ENCODE assay signal across 19 cellular contexts in the genomic region with DNA sequence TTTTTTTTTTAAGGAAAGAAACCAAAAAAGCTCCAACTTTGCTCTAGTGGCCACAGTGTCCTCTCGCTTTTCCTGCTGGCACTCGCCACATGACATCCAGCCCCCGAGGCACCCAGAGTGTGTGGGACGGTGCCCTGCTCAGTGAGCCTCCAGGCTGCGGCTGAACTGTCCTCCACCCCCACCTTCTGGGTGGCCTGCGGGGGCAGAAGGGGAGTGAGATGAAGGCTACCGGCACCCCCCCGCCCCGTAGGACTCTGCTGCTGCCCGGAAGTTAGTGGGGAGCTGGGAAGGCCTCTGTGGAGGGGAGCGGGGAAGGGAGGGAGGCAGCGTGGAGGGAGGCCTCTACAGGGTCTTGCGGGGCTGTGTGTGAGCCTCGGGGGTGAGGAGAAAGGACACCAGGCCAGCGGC.
DNase-seq lines count a peak whose midpoint lies in the region; ATAC-seq and TF ChIP-seq lines count a peak whose summit lies in the region.
"Had no signal": no experiment of that assay in that cellular context is flagged by ENCODE, and none has a peak within 500 bp of the region (broad histone marks: within the 10 kb centered on the region; RNA-seq: fewer than 3 reads in every experiment).

No MANE protein-coding gene starts in this region.

- intact Hi-C loops in CD4-positive, alpha-beta T cell (cut with DNase I, micrococcal nuclease): no loop called here
- intact Hi-C loops in activated CD8-positive, alpha-beta T cell treated with anti-CD3 and anti-CD28 coated beads for 36 hours (cut with micrococcal nuclease): no loop called here

- no peak overlapping the region for H3K27ac Mint-ChIP-seq in chondrocyte (ENCODE audit: unreplicated experiment)
- no peak overlapping the region for H3K27ac Mint-ChIP-seq in stimulated activated naive B cell treated with anti-CD40 and anti-IgM and Interleukin-4, amounts not matched to agents 10 μg/mL and 1 μg/mL and 100 μg/mL, for 72 hours
- no peak overlapping the region for H3K27ac Mint-ChIP-seq in CD4-positive, alpha-beta T cell
- H3K27ac Mint-ChIP-seq in activated CD8-positive, alpha-beta T cell treated with anti-CD3 and anti-CD28 coated beads for 36 hours: no peak overlapping the region
- H3K27ac Mint-ChIP-seq: activated CD4-positive, alpha-beta T cell treated with anti-CD3 and anti-CD28 coated beads for 36 hours; activated naive CD4-positive, alpha-beta T cell treated with anti-CD3 and anti-CD28 coated beads, Interleukin-2, amount 10 ng/mL, durations not matched to agents 7 days and 5 days had no signal

- peak overlapping the region; percentile 36 for H3K27ac ChIP-seq in HUES48 (ENCODE audit: low read depth, low read length)
- H3K27ac ChIP-seq in CD4-positive, alpha-beta T cell (ENCODE audit: low read depth, low read length): no peak overlapping the region
- H3K27ac ChIP-seq: PC-9, skin epidermis had no signal

- POLR2A ChIA-PET in CD4-positive, alpha-beta T cell (lab: Charles Lee): no interaction called here
- POLR2A ChIA-PET in activated CD8-positive, alpha-beta T cell treated with anti-CD3 and anti-CD28 coated beads for 36 hours (lab: Charles Lee): no interaction called here

- H3K36me3 ChIP-seq in HUES48 (ENCODE audit: control insufficient read depth, insufficient read depth, low read length): no peaks in the 10 kb centered on the region

- H3K36me3 Mint-ChIP-seq in chondrocyte (ENCODE audit: low read depth): peaks cover 2% of the 10 kb centered on the region
- no peaks in the 10 kb centered on the region for H3K36me3 Mint-ChIP-seq in stimulated activated naive B cell treated with anti-CD40 and anti-IgM and Interleukin-4, amounts not matched to agents 10 μg/mL and 1 μg/mL and 100 μg/mL, for 72 hours
- H3K36me3 Mint-ChIP-seq in CD4-positive, alpha-beta T cell (ENCODE audit: low read depth): no peaks in the 10 kb centered on the region
- no peaks in the 10 kb centered on the region for H3K36me3 Mint-ChIP-seq in activated CD8-positive, alpha-beta T cell treated with anti-CD3 and anti-CD28 coated beads for 36 hours (ENCODE audit: low read depth)
- H3K36me3 Mint-ChIP-seq: activated naive CD4-positive, alpha-beta T cell treated with anti-CD3 and anti-CD28 coated beads, Interleukin-2, amount 10 ng/mL, durations not matched to agents 7 days and 5 days had no signal

- peak; percentile 78 for DNase-seq in chondrocyte (ENCODE audit: low spot score)
- peak; percentile 54 for DNase-seq in iPS-NIHi11 (ENCODE audit: low spot score)
- peak; percentile 57 for DNase-seq in retina
- no peak for DNase-seq in stimulated activated naive B cell treated with anti-CD40 and anti-IgM and Interleukin-4, amounts not matched to agents 10 μg/mL and 1 μg/mL and 100 μg/mL, for 72 hours
- DNase-seq in CD4-positive, alpha-beta T cell: no peak
- no peak for DNase-seq in activated naive CD4-positive, alpha-beta T cell (lab: John Stamatoyannopoulos, UW)
- no peak for DNase-seq in activated CD8-positive, alpha-beta T cell treated with anti-CD3 and anti-CD28 coated beads for 36 hours
- DNase-seq: activated CD4-positive, alpha-beta T cell treated with anti-CD3 and anti-CD28 coated beads for 36 hours; activated naive CD4-positive, alpha-beta T cell treated with anti-CD3 and anti-CD28 coated beads, Interleukin-2, amount 10 ng/mL, durations not matched to agents 7 days and 5 days; EL; erythroblast; KBM-7; kidney glomerular epithelial cell; NCI-H2107; PC-9; stimulated activated CD4-positive, alpha-beta T cell treated with anti-CD3 and anti-CD28 coated beads, Interleukin-4, amount 100 ng/mL, for 4 hours; stimulated activated CD8-positive, alpha-beta memory T cell treated with anti-CD3 and anti-CD28 coated beads, Interleukin-4, amount 100 ng/mL, for 48 hours had no signal

- no peak overlapping the region for H3K9ac ChIP-seq in HUES48 (ENCODE audit: low read depth, low read length)

- H3K9me3 Mint-ChIP-seq in chondrocyte (ENCODE audit: low read depth): peaks cover 4% of the 10 kb centered on the region
- H3K9me3 Mint-ChIP-seq in stimulated activated naive B cell treated with anti-CD40 and anti-IgM and Interleukin-4, amounts not matched to agents 10 μg/mL and 1 μg/mL and 100 μg/mL, for 72 hours: peaks cover 3 to 4% of the 10 kb centered on the region in 2 donors
- no peaks in the 10 kb centered on the region for H3K9me3 Mint-ChIP-seq in CD4-positive, alpha-beta T cell
- H3K9me3 Mint-ChIP-seq in activated CD8-positive, alpha-beta T cell treated with anti-CD3 and anti-CD28 coated beads for 36 hours: no peaks in the 10 kb centered on the region
- H3K9me3 Mint-ChIP-seq: activated naive CD4-positive, alpha-beta T cell treated with anti-CD3 and anti-CD28 coated beads, Interleukin-2, amount 10 ng/mL, durations not matched to agents 7 days and 5 days had no signal

- peak overlapping the region; percentile 71; the same call in 1 of the 2 replicates for H3K4me3 ChIP-seq in HUES48 (ENCODE audit: low read depth, low read length)
- H3K4me3 ChIP-seq: PC-9 had no signal

- no peaks in the 10 kb centered on the region for H3K9me3 ChIP-seq in HUES48 (ENCODE audit: control insufficient read depth, insufficient read depth, low read length)
- no peaks in the 10 kb centered on the region for H3K9me3 ChIP-seq in CD4-positive, alpha-beta T cell (ENCODE audit: control insufficient read depth, low read length)

- H3K4me3 Mint-ChIP-seq in chondrocyte (ENCODE audit: unreplicated experiment): no peak overlapping the region
- no peak overlapping the region for H3K4me3 Mint-ChIP-seq in stimulated activated naive B cell treated with anti-CD40 and anti-IgM and Interleukin-4, amounts not matched to agents 10 μg/mL and 1 μg/mL and 100 μg/mL, for 72 hours
- H3K4me3 Mint-ChIP-seq in CD4-positive, alpha-beta T cell: no peak overlapping the region
- no peak overlapping the region for H3K4me3 Mint-ChIP-seq in activated CD8-positive, alpha-beta T cell treated with anti-CD3 and anti-CD28 coated beads for 36 hours
- H3K4me3 Mint-ChIP-seq: activated CD4-positive, alpha-beta T cell treated with anti-CD3 and anti-CD28 coated beads for 36 hours; activated naive CD4-positive, alpha-beta T cell treated with anti-CD3 and anti-CD28 coated beads, Interleukin-2, amount 10 ng/mL, durations not matched to agents 7 days and 5 days had no signal

- TF ChIP-seq CTCF in chondrocyte (IDR thresholded peaks at IDR 0.05): no peak
- TF ChIP-seq CTCF in CD4-positive, alpha-beta T cell (IDR thresholded peaks at IDR 0.05): no peak
- no peak for TF ChIP-seq CTCF in activated CD8-positive, alpha-beta T cell treated with anti-CD3 and anti-CD28 coated beads for 36 hours (IDR thresholded peaks at IDR 0.05)

- CTCF ChIA-PET in CD4-positive, alpha-beta T cell (lab: Charles Lee): no interaction called here
- CTCF ChIA-PET in activated CD8-positive, alpha-beta T cell treated with anti-CD3 and anti-CD28 coated beads for 36 hours (lab: Charles Lee): no interaction called here

- peaks cover 7% of the 10 kb centered on the region for H3K4me1 Mint-ChIP-seq in chondrocyte (ENCODE audit: low read depth)
- H3K4me1 Mint-ChIP-seq in stimulated activated naive B cell treated with anti-CD40 and anti-IgM and Interleukin-4, amounts not matched to agents 10 μg/mL and 1 μg/mL and 100 μg/mL, for 72 hours: peaks cover 5 to 6% of the 10 kb centered on the region in 2 donors
- H3K4me1 Mint-ChIP-seq in CD4-positive, alpha-beta T cell (ENCODE audit: low read depth): no peaks in the 10 kb centered on the region
- H3K4me1 Mint-ChIP-seq in activated CD8-positive, alpha-beta T cell treated with anti-CD3 and anti-CD28 coated beads for 36 hours (ENCODE audit: low read depth): peaks cover 3% of the 10 kb centered on the region
- H3K4me1 Mint-ChIP-seq: activated CD4-positive, alpha-beta T cell treated with anti-CD3 and anti-CD28 coated beads for 36 hours; activated naive CD4-positive, alpha-beta T cell treated with anti-CD3 and anti-CD28 coated beads, Interleukin-2, amount 10 ng/mL, durations not matched to agents 7 days and 5 days had no signal

- peaks cover 38% of the 10 kb centered on the region for H3K27me3 Mint-ChIP-seq in chondrocyte (ENCODE audit: low read depth)
- peaks cover 67 to 72% of the 10 kb centered on the region in 2 donors for H3K27me3 Mint-ChIP-seq in stimulated activated naive B cell treated with anti-CD40 and anti-IgM and Interleukin-4, amounts not matched to agents 10 μg/mL and 1 μg/mL and 100 μg/mL, for 72 hours
- peaks cover 65% of the 10 kb centered on the region for H3K27me3 Mint-ChIP-seq in CD4-positive, alpha-beta T cell
- H3K27me3 Mint-ChIP-seq in activated CD8-positive, alpha-beta T cell treated with anti-CD3 and anti-CD28 coated beads for 36 hours: peaks cover 32% of the 10 kb centered on the region

- H3K27me3 ChIP-seq in HUES48 (ENCODE audit: control insufficient read depth, insufficient read depth, low read length): peaks cover 12% of the 10 kb centered on the region
- H3K27me3 ChIP-seq in CD4-positive, alpha-beta T cell (ENCODE audit: control insufficient read depth, insufficient read depth, low read length): peaks cover 24% of the 10 kb centered on the region

- ATAC-seq in stimulated activated naive B cell treated with anti-CD40 and anti-IgM and Interleukin-4, amounts not matched to agents 10 μg/mL and 1 μg/mL and 100 μg/mL, for 72 hours (replicated peaks): no peak
- no peak for ATAC-seq in CD4-positive, alpha-beta T cell (ENCODE audit: poor library complexity)
- no peak for ATAC-seq in activated CD8-positive, alpha-beta T cell treated with anti-CD3 and anti-CD28 coated beads for 36 hours
- ATAC-seq: activated CD4-positive, alpha-beta T cell treated with anti-CD3 and anti-CD28 coated beads for 36 hours had no signal

- peaks cover 19% of the 10 kb centered on the region for H3K4me1 ChIP-seq in HUES48 (ENCODE audit: control insufficient read depth, insufficient read depth, low read length)

Comparison
In these comparisons a context has a peak if more than half of its experiments do, and no peak if none do; other contexts are left out.
1. DNase-seq: peak in chondrocyte (single experiment), iPS-NIHi11 (single experiment) and retina (single experiment); none in stimulated activated naive B cell treated with anti-CD40 and anti-IgM and Interleukin-4, amounts not matched to agents 10 μg/mL and 1 μg/mL and 100 μg/mL, for 72 hours (single experiment), CD4-positive, alpha-beta T cell (0 of 10), activated naive CD4-positive, alpha-beta T cell (0 of 4) and activated CD8-positive, alpha-beta T cell treated with anti-CD3 and anti-CD28 coated beads for 36 hours (single experiment).